ENCODE assay signal across 9 cellular contexts in the genomic region with DNA sequence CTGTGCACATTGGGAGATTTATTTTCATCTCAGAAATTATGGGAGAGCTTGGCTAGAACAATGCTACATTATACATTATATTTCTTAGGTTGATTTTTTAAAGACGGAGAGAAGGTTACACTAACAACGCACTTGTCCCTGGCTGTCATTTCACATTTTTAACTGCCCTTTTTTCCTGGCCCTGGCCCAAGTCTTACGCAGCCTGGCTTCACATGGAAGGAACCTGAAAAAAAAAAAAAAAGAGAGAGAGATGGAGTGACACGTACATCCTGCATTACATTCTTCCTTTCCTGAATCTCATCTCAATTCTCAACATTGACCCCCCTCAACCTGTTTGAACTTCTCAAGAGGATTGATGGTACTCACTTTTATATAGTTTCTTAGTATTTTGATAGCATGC. TPM values are rescaled to one million over a fixed set of nuclear protein-coding genes. Genes with fewer than 3 reads are reported as not detected.
"Had no signal": no experiment of that assay in that cellular context is flagged by ENCODE, and none has a peak within 500 bp of the region (broad histone marks: within the 10 kb centered on the region; RNA-seq: fewer than 3 reads in every experiment).

No MANE protein-coding gene starts in this region.

RNA-seq across cellular contexts. Expression of a gene that starts 20.8 kb away (rescaled TPM):
- total RNA-seq: activated B cell treated with CpG ODN at 0.5 μM for 24 hours; activated CD4-positive, alpha-beta memory T cell treated with anti-CD3 and anti-CD28 coated beads for 36 hours; activated CD4-positive, alpha-beta T cell treated with anti-CD3 and anti-CD28 coated beads, Interleukin-2, amount 10 ng/mL, durations not matched to agents 7 days and 5 days; activated naive CD8-positive, alpha-beta T cell treated with anti-CD3 and anti-CD28 coated beads for 36 hours; activated T-cell treated with anti-CD3 and anti-CD28 coated beads, Interleukin-2, amount 50 U/mL, for 4 hours; bronchial epithelial cell; LHCN-M2; RPMI7951; T-helper 2 cell treated with Interferon-gamma antibody and Interleukin-4, amounts not matched to agents 100 ng/mL and 5 ng/mL, for 36 hours had no signal

RNA-seq across cellular contexts. Expression of a gene that starts 52.7 kb away (rescaled TPM):
- total RNA-seq: activated CD4-positive, alpha-beta memory T cell treated with anti-CD3 and anti-CD28 coated beads for 36 hours; activated CD4-positive, alpha-beta T cell treated with anti-CD3 and anti-CD28 coated beads, Interleukin-2, amount 10 ng/mL, durations not matched to agents 7 days and 5 days; bronchial epithelial cell; LHCN-M2 had no signal
